ENCODE assay signal across 24 cellular contexts in the genomic region with DNA sequence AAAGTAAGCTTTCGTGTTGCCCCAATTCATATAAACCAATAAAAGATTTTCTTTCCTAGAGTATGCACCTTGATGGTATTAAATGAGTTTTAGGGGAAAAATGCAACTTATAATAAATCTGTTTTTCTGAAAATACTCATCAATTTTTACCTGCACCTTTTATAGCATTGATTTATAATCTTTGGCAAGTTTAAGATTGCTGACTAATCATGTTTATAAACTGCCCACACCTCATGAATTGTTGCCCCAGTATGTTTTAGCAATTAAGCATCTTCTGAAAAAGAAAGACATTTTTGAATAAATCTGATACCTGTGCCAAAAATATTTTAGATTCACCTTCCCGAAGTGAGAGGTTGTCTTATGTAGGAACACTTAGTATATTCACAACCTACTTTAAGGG.
DNase-seq lines count a peak whose midpoint lies in the region; ATAC-seq, FAIRE-seq and TF ChIP-seq lines count a peak whose summit lies in the region.
"Had no signal": no experiment of that assay in that cellular context is flagged by ENCODE, and none has a peak within 500 bp of the region (broad histone marks: within the 10 kb centered on the region; RNA-seq: fewer than 3 reads in every experiment).

No MANE protein-coding gene starts in this region.

- no peaks in the 10 kb centered on the region for H3K36me3 Mint-ChIP-seq in activated T-helper 1 cell treated with anti-CD3 and anti-CD28 coated beads, Interleukin-12 subunit alpha, Interleukin-12 subunit beta, Interleukin-2, Interleukin-4 antibody, amounts not matched to agents 30 ng/mL and 10 ng/mL and 1 ng/mL, durations not matched to agents 14 hours and 24 hours and 36 hours (ENCODE audit: low read depth)
- H3K36me3 Mint-ChIP-seq: CD14-positive monocyte; CD4-positive, alpha-beta memory T cell; CD4-positive, CD25-positive, alpha-beta regulatory T cell; CD8-positive, alpha-beta memory T cell had no signal

- H3K4me2 ChIP-seq in HepG2 (ENCODE audit: low read depth, low read length): no peak overlapping the region
- H3K4me2 ChIP-seq in K562 (ENCODE audit: insufficient read depth, low read length): no peak overlapping the region
- H3K4me2 ChIP-seq: BLaER1 had no signal

- no peak for FAIRE-seq in HepG2 (lab: Jason Lieb, UNC)
- FAIRE-seq in K562 (lab: Jason Lieb, UNC): no peak
- FAIRE-seq: GM12878, GM12892, GM18507 had no signal

- no peak for DNase-seq in HepG2 (ENCODE audit: low spot score)
- DNase-seq in right lobe of liver: no peak
- DNase-seq in K562 (ENCODE audit: extremely low read depth in 1 of 4, low spot score in 3 of 4): no peak
- DNase-seq in D341Med (ENCODE audit: low spot score): no peak
- DNase-seq in activated T-helper 1 cell treated with anti-CD3 and anti-CD28 coated beads, Interleukin-12 subunit alpha, Interleukin-12 subunit beta, Interleukin-2, Interleukin-4 antibody, amounts not matched to agents 30 ng/mL and 10 ng/mL and 1 ng/mL, durations not matched to agents 14 hours and 24 hours and 36 hours (ENCODE audit: low spot score): no peak
- DNase-seq: ACHN; BE2C; C1 segment of cervical spinal cord; CD4-positive, alpha-beta memory T cell; CD4-positive, CD25-positive, alpha-beta regulatory T cell; CD8-positive, alpha-beta memory T cell; COR-L47; DMS153; DMS53; DMS79; DND-41; EL; GDM1 had no signal

- POLR2A ChIA-PET in HepG2 (lab: Yijun Ruan, JAX) (no interaction called here), K562 (lab: Yijun Ruan, JAX) (no interaction called here)

- H3K36me3 ChIP-seq in HepG2 (replicated peaks in 1 of 2; ENCODE audit: control insufficient read depth in 1 of 2, insufficient read depth in 2 of 2, low read length in 2 of 2) (no peaks in the 10 kb centered on the region), right lobe of liver (no peaks in the 10 kb centered on the region), K562 (ENCODE audit: control insufficient read depth, insufficient read depth, low read length) (no peaks in the 10 kb centered on the region)
- H3K36me3 ChIP-seq: BLaER1 had no signal

- H3K79me2 ChIP-seq in HepG2 (ENCODE audit: insufficient read depth, low read length): no peaks in the 10 kb centered on the region
- no peaks in the 10 kb centered on the region for H3K79me2 ChIP-seq in K562 (ENCODE audit: control insufficient read depth, insufficient read depth, low read length)

- BruUV-seq in HepG2 (replicated peaks; lab: Mats Ljungman, UMichigan) (no TSS peak), K562 (replicated peaks; lab: Mats Ljungman, UMichigan) (no TSS peak)

- H3K4me3 ChIP-seq in HepG2 (replicated peaks in 1 of 3; ENCODE audit: insufficient read depth in 1 of 3, low read depth in 2 of 3, low read length in 3 of 3) (no peak overlapping the region), right lobe of liver (no peak overlapping the region), K562 (no peak overlapping the region)
- H3K4me3 ChIP-seq: BLaER1, GM12878 had no signal

- H3K9ac ChIP-seq in HepG2 (ENCODE audit: insufficient read depth, low read depth, low read length) (no peak overlapping the region), K562 (ENCODE audit: insufficient read depth in 1 of 2, low read depth in 2 of 2, low read length in 2 of 2) (no peak overlapping the region)
- H3K9ac ChIP-seq: BLaER1 had no signal

- ATAC-seq in HepG2 (no peak), right lobe of liver (no peak), K562 (no peak)
- ATAC-seq: GM12878 had no signal

- H3K9me3 ChIP-seq in HepG2 (ENCODE audit: low read length): peaks cover 9% of the 10 kb centered on the region
- no peaks in the 10 kb centered on the region for H3K9me3 ChIP-seq in right lobe of liver
- H3K9me3 ChIP-seq in K562 (replicated peaks; ENCODE audit: control insufficient read depth, insufficient read depth, low read depth, low read length): no peaks in the 10 kb centered on the region
- H3K9me3 ChIP-seq: BE2C had no signal

- intact Hi-C loops in HepG2 (cut with micrococcal nuclease; ENCODE audit: unreplicated experiment) (no loop called here), right lobe of liver (cut with DNase I) (no loop called here), K562 (cut with micrococcal nuclease) (no loop called here)
- intact Hi-C loops in activated T-helper 1 cell treated with anti-CD3 and anti-CD28 coated beads, Interleukin-12 subunit alpha, Interleukin-12 subunit beta, Interleukin-2, Interleukin-4 antibody, amounts not matched to agents 30 ng/mL and 10 ng/mL and 1 ng/mL, durations not matched to agents 14 hours and 24 hours and 36 hours (cut with micrococcal nuclease): no loop called here

- H3K4me3 Mint-ChIP-seq in activated T-helper 1 cell treated with anti-CD3 and anti-CD28 coated beads, Interleukin-12 subunit alpha, Interleukin-12 subunit beta, Interleukin-2, Interleukin-4 antibody, amounts not matched to agents 30 ng/mL and 10 ng/mL and 1 ng/mL, durations not matched to agents 14 hours and 24 hours and 36 hours: no peak overlapping the region
- H3K4me3 Mint-ChIP-seq: CD14-positive monocyte; CD4-positive, alpha-beta memory T cell; CD4-positive, CD25-positive, alpha-beta regulatory T cell; CD8-positive, alpha-beta memory T cell had no signal

- H3K27ac Mint-ChIP-seq in activated T-helper 1 cell treated with anti-CD3 and anti-CD28 coated beads, Interleukin-12 subunit alpha, Interleukin-12 subunit beta, Interleukin-2, Interleukin-4 antibody, amounts not matched to agents 30 ng/mL and 10 ng/mL and 1 ng/mL, durations not matched to agents 14 hours and 24 hours and 36 hours: no peak overlapping the region
- H3K27ac Mint-ChIP-seq: CD14-positive monocyte; CD4-positive, alpha-beta memory T cell; CD4-positive, CD25-positive, alpha-beta regulatory T cell; CD8-positive, alpha-beta memory T cell had no signal

- in situ Hi-C loops in HepG2 (cut with HindIII; ENCODE audit: extremely low pct_ligation_motif_present, low pct_unique_long_range_greater_than_20kb) (no loop called here), K562 (cut with MboI) (loop anchor here (25.0 kb wide), 1 partner anchor 1075 kb away; no protein-coding TSS in a partner anchor)

- TF ChIP-seq EP300 in HepG2 (IDR thresholded peaks at IDR 0.05; ENCODE audit: low read depth in 2 of 2, low read length in 2 of 2) (no peak), HepG2 (CRISPR knock-in tag; IDR thresholded peaks at IDR 0.05; ENCODE audit: borderline replicate concordance) (no peak), K562 (IDR thresholded peaks at IDR 0.05; ENCODE audit: low read length) (no peak)

- H3K9me1 ChIP-seq in K562 (ENCODE audit: control insufficient read depth, insufficient read depth, low read length): no peaks in the 10 kb centered on the region

- H2AFZ ChIP-seq in HepG2 (ENCODE audit: low read length) (no peak overlapping the region), K562 (ENCODE audit: low read depth, low read length) (no peak overlapping the region)

- WGBS in HepG2 (ENCODE audit: low lambda C conversion rate): 15% methylated on average over 2 of the region's 2 CpGs
- WGBS in right lobe of liver (ENCODE audit: insufficient coverage, low coverage, low lambda C conversion rate, missing lambda C conversion rate): 90% methylated on average over 2 of the region's 2 CpGs
- WGBS in K562 (ENCODE audit: insufficient coverage, low coverage, missing lambda C conversion rate): 0% methylated on average over 2 of the region's 2 CpGs

- H3K27ac ChIP-seq in HepG2 (ENCODE audit: extremely low read length, insufficient read depth, low read length) (no peak overlapping the region), right lobe of liver (no peak overlapping the region), K562 (ENCODE audit: extremely low read depth, low read depth, low read length) (no peak overlapping the region)
- H3K27ac ChIP-seq: 22Rv1, BLaER1 had no signal

- CTCF ChIA-PET in HepG2 (lab: Yijun Ruan, JAX; ENCODE audit: low intra/inter-chr PET ratio, low total read pairs) (no interaction called here), K562 (lab: Yijun Ruan, JAX; ENCODE audit: low intra/inter-chr PET ratio) (no interaction called here)

- TF ChIP-seq CTCF in HepG2 (CRISPR knock-in tag; IDR thresholded peaks at IDR 0.05): no peak
- no peak for TF ChIP-seq CTCF in right lobe of liver (IDR thresholded peaks at IDR 0.05)
- no peak for TF ChIP-seq CTCF in K562 (IDR thresholded peaks at IDR 0.05 in 2 of 3, conservative IDR thresholded peaks at IDR 0.05 in 1 of 3; ENCODE audit: insufficient read depth in 2 of 3, low read depth in 1 of 3, low read length in 3 of 3)

- TF ChIP-seq POLR2A in HepG2 (IDR thresholded peaks at IDR 0.05; ENCODE audit: insufficient read depth in 1 of 2, low read depth in 2 of 2, low read length in 2 of 2): no peak
- no peak for TF ChIP-seq POLR2A in right lobe of liver (IDR thresholded peaks at IDR 0.05)
- TF ChIP-seq POLR2A in K562 (conservative IDR thresholded peaks at IDR 0.05): no peak

- TF ChIP-seq RAD21 in HepG2 (CRISPR knock-in tag; IDR thresholded peaks at IDR 0.05) (no peak), K562 (CRISPR knock-in tag; conservative IDR thresholded peaks at IDR 0.05 in 1 of 2, IDR thresholded peaks at IDR 0.05 in 1 of 2) (no peak)

- H3K9me3 Mint-ChIP-seq in activated T-helper 1 cell treated with anti-CD3 and anti-CD28 coated beads, Interleukin-12 subunit alpha, Interleukin-12 subunit beta, Interleukin-2, Interleukin-4 antibody, amounts not matched to agents 30 ng/mL and 10 ng/mL and 1 ng/mL, durations not matched to agents 14 hours and 24 hours and 36 hours: no peaks in the 10 kb centered on the region

- peaks cover 2% of the 10 kb centered on the region for H3K27me3 Mint-ChIP-seq in activated T-helper 1 cell treated with anti-CD3 and anti-CD28 coated beads, Interleukin-12 subunit alpha, Interleukin-12 subunit beta, Interleukin-2, Interleukin-4 antibody, amounts not matched to agents 30 ng/mL and 10 ng/mL and 1 ng/mL, durations not matched to agents 14 hours and 24 hours and 36 hours (ENCODE audit: insufficient read depth)
- H3K27me3 Mint-ChIP-seq: CD4-positive, CD25-positive, alpha-beta regulatory T cell; CD8-positive, alpha-beta memory T cell had no signal

- H3K27me3 ChIP-seq in HepG2 (ENCODE audit: control insufficient read depth in 1 of 2, insufficient read depth in 2 of 2, low read length in 2 of 2) (no peaks in the 10 kb centered on the region), right lobe of liver (no peaks in the 10 kb centered on the region), K562 (ENCODE audit: control insufficient read depth in 2 of 2, insufficient read depth in 2 of 2, low read length in 2 of 2) (no peaks in the 10 kb centered on the region)
- H3K27me3 ChIP-seq: BE2C, BLaER1 had no signal

- H4K20me1 ChIP-seq in HepG2 (ENCODE audit: insufficient read depth, low read length) (no peaks in the 10 kb centered on the region), K562 (replicated peaks; ENCODE audit: control insufficient read depth, insufficient read depth, low read length) (no peaks in the 10 kb centered on the region)
- H4K20me1 ChIP-seq: BLaER1 had no signal

- no peaks in the 10 kb centered on the region for H3K4me1 ChIP-seq in HepG2 (ENCODE audit: insufficient read depth, low read length)
- no peaks in the 10 kb centered on the region for H3K4me1 ChIP-seq in right lobe of liver
- H3K4me1 ChIP-seq in K562 (replicated peaks in 1 of 2; ENCODE audit: control insufficient read depth in 2 of 2, insufficient read depth in 2 of 2, low read length in 2 of 2): no peaks in the 10 kb centered on the region
- H3K4me1 ChIP-seq: BLaER1 had no signal

- H3K4me1 Mint-ChIP-seq in activated T-helper 1 cell treated with anti-CD3 and anti-CD28 coated beads, Interleukin-12 subunit alpha, Interleukin-12 subunit beta, Interleukin-2, Interleukin-4 antibody, amounts not matched to agents 30 ng/mL and 10 ng/mL and 1 ng/mL, durations not matched to agents 14 hours and 24 hours and 36 hours (ENCODE audit: low read depth): no peaks in the 10 kb centered on the region
- H3K4me1 Mint-ChIP-seq: CD14-positive monocyte; CD4-positive, alpha-beta memory T cell; CD4-positive, CD25-positive, alpha-beta regulatory T cell; CD8-positive, alpha-beta memory T cell had no signal
